In the genomic region with DNA sequence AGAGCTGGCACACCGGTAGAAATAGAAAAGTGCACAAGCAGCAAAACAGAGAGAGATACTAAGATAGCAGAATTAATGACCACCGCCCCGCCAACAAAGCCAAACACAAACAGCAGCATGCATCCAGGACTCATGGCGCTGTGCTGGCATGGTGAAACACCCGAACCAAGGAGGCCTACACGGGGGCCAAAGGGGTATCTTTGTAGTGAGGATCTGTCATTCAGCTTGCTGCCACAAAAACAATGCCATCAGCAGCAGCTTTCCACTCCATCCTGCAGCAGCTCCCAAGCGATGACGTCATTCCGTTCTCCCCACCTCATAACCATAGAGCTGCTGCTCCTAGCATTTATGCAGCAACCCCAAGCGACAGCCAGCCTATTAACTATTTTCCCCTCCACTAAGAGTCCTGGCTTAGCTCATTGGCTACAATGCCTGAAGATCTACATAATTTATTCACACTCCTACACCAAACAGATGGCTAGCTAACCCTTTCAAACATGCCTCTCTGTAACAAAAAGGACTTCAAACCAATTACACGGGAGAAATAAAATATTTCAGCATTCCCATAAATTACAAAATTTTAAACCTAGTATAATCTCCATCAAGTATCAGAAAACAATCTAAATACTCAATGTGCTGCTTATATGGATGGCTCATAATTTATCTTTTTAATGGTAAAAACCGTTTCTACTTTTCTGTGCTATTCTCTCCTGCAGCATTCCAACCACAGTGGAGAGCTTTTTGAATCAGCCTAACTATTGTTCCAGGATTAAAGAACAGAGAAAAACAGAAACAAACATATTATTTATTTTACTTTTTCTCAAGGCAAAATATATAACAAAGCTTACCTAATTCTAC, we compare ENCODE assay signal across 8 cellular contexts.
DNase-seq lines count a peak whose midpoint lies in the region; ATAC-seq and TF ChIP-seq lines count a peak whose summit lies in the region.

No MANE protein-coding gene starts in this region.

- ATAC-seq in left colon (peak; percentile 16), thoracic aorta (ENCODE audit: insufficient number of reproducible peaks, low FRiP score, low read depth) (no peak)

- H3K4me3 ChIP-seq in coronary artery (peak overlapping the region; percentile 45), thoracic aorta (peak overlapping the region; percentile 46)

- no peaks in the 10 kb centered on the region for H3K9me3 Mint-ChIP-seq in activated T-helper 1 cell treated with anti-CD3 and anti-CD28 coated beads, Interleukin-12 subunit alpha, Interleukin-12 subunit beta, Interleukin-2, Interleukin-4 antibody, amounts not matched to agents 30 ng/mL and 10 ng/mL and 1 ng/mL, durations not matched to agents 14 hours and 24 hours and 36 hours

- no peaks in the 10 kb centered on the region for H3K4me1 Mint-ChIP-seq in activated T-helper 1 cell treated with anti-CD3 and anti-CD28 coated beads, Interleukin-12 subunit alpha, Interleukin-12 subunit beta, Interleukin-2, Interleukin-4 antibody, amounts not matched to agents 30 ng/mL and 10 ng/mL and 1 ng/mL, durations not matched to agents 14 hours and 24 hours and 36 hours (ENCODE audit: low read depth)

- peaks cover 3% of the 10 kb centered on the region for H3K36me3 Mint-ChIP-seq in activated T-helper 1 cell treated with anti-CD3 and anti-CD28 coated beads, Interleukin-12 subunit alpha, Interleukin-12 subunit beta, Interleukin-2, Interleukin-4 antibody, amounts not matched to agents 30 ng/mL and 10 ng/mL and 1 ng/mL, durations not matched to agents 14 hours and 24 hours and 36 hours (ENCODE audit: low read depth)

- H3K27ac Mint-ChIP-seq in activated T-helper 1 cell treated with anti-CD3 and anti-CD28 coated beads, Interleukin-12 subunit alpha, Interleukin-12 subunit beta, Interleukin-2, Interleukin-4 antibody, amounts not matched to agents 30 ng/mL and 10 ng/mL and 1 ng/mL, durations not matched to agents 14 hours and 24 hours and 36 hours, result no peak overlapping the region

- H3K27ac ChIP-seq in coronary artery (peak overlapping the region in 1 of 2 donors; percentile 22), thoracic aorta (no peak overlapping the region)

- H3K27me3 ChIP-seq in thoracic aorta (replicated peaks; ENCODE audit: insufficient read depth), result no peaks in the 10 kb centered on the region

- TF ChIP-seq CTCF in coronary artery (IDR thresholded peaks at IDR 0.05) (no peak), thoracic aorta (IDR thresholded peaks at IDR 0.05) (no peak)

- H3K9me3 ChIP-seq in thoracic aorta, result no peaks in the 10 kb centered on the region

- peak; percentile 67 for DNase-seq in DMS153 treated with DMSO at 0.1 percent for 48 hours (lab: John Stamatoyannopoulos, UW; ENCODE audit: unreplicated experiment)
- DNase-seq in NCI-H2227 (lab: John Stamatoyannopoulos, UW; ENCODE audit: unreplicated experiment), result peak; percentile 96
- DNase-seq in coronary artery (ENCODE audit: low spot score), result no peak
- peak; percentile 27 to 55 for DNase-seq in left colon
- no peak for DNase-seq in thoracic aorta (ENCODE audit: low spot score)
- no peak for DNase-seq in activated gamma-delta T cell (lab: John Stamatoyannopoulos, UW)
- no peak for DNase-seq in activated T-helper 1 cell treated with anti-CD3 and anti-CD28 coated beads, Interleukin-12 subunit alpha, Interleukin-12 subunit beta, Interleukin-2, Interleukin-4 antibody, amounts not matched to agents 30 ng/mL and 10 ng/mL and 1 ng/mL, durations not matched to agents 14 hours and 24 hours and 36 hours (ENCODE audit: low spot score)
- DNase-seq in GM19240 (ENCODE audit: insufficient read length, low spot score), result no peak

- no peaks in the 10 kb centered on the region for H3K36me3 ChIP-seq in thoracic aorta

- H3K4me1 ChIP-seq in thoracic aorta (ENCODE audit: control insufficient read depth in 1 of 2, low read depth in 2 of 2), result peaks cover 12 to 29% of the 10 kb centered on the region in 2 donors

- intact Hi-C loops in left colon (cut with DNase I, micrococcal nuclease), result no loop called here
- intact Hi-C loops in activated T-helper 1 cell treated with anti-CD3 and anti-CD28 coated beads, Interleukin-12 subunit alpha, Interleukin-12 subunit beta, Interleukin-2, Interleukin-4 antibody, amounts not matched to agents 30 ng/mL and 10 ng/mL and 1 ng/mL, durations not matched to agents 14 hours and 24 hours and 36 hours (cut with micrococcal nuclease), result no loop called here

- H3K4me3 Mint-ChIP-seq in activated T-helper 1 cell treated with anti-CD3 and anti-CD28 coated beads, Interleukin-12 subunit alpha, Interleukin-12 subunit beta, Interleukin-2, Interleukin-4 antibody, amounts not matched to agents 30 ng/mL and 10 ng/mL and 1 ng/mL, durations not matched to agents 14 hours and 24 hours and 36 hours, result no peak overlapping the region

- peaks cover 2% of the 10 kb centered on the region for H3K27me3 Mint-ChIP-seq in activated T-helper 1 cell treated with anti-CD3 and anti-CD28 coated beads, Interleukin-12 subunit alpha, Interleukin-12 subunit beta, Interleukin-2, Interleukin-4 antibody, amounts not matched to agents 30 ng/mL and 10 ng/mL and 1 ng/mL, durations not matched to agents 14 hours and 24 hours and 36 hours (ENCODE audit: insufficient read depth)

Comparison
In these comparisons a context has a peak if more than half of its experiments do, and no peak if none do; other contexts are left out.
1. DNase-seq: peak in DMS153 treated with DMSO at 0.1 percent for 48 hours (single experiment), NCI-H2227 (single experiment) and left colon (2 of 2); none in coronary artery (single experiment), thoracic aorta (single experiment), activated gamma-delta T cell (single experiment), activated T-helper 1 cell treated with anti-CD3 and anti-CD28 coated beads, Interleukin-12 subunit alpha, Interleukin-12 subunit beta, Interleukin-2, Interleukin-4 antibody, amounts not matched to agents 30 ng/mL and 10 ng/mL and 1 ng/mL, durations not matched to agents 14 hours and 24 hours and 36 hours (single experiment) and GM19240 (single experiment).